Comparison of ENCODE assay signal across 9 cellular contexts in genomic region chr19:53254451-53255341, GRCh38. TPM values are rescaled to one million over a fixed set of nuclear protein-coding genes. Genes with fewer than 3 reads are reported as not detected.
A peak's percentile ranks its signal among the peaks of the same experiment; 100 is the strongest.
DNase-seq lines count a peak whose midpoint lies in the region; ATAC-seq, FAIRE-seq and TF ChIP-seq lines count a peak whose summit lies in the region.
"Had no signal": no experiment of that assay in that cellular context is flagged by ENCODE, and none has a peak within 500 bp of the region (broad histone marks: within the 10 kb centered on the region; RNA-seq: fewer than 3 reads in every experiment).

Gene ZNF677 (minus strand): TSS chr19:53254873. CDS start chr19:53251550, 3,323 bp downstream.

- H3K36me3 ChIP-seq in adipocyte (ENCODE audit: control insufficient read depth, insufficient read depth, low read length, severe bottlenecking), result peaks cover 31% of the 10 kb centered on the region
- peaks cover 0 to 36% (median 28%) of the 10 kb centered on the region in 9 donors for H3K36me3 ChIP-seq in heart left ventricle
- H3K36me3 ChIP-seq in pancreas, result peaks cover 0 to 21% (median 13%) of the 10 kb centered on the region in 3 donors

- peak in 1 of 2 donors; percentile 67 for TF ChIP-seq POLR2A in heart left ventricle (IDR thresholded peaks at IDR 0.05)

- H3K9ac ChIP-seq in adipocyte (ENCODE audit: low read length), result peak within 1 kb of the TSS; percentile 93

- ATAC-seq in heart left ventricle, result peak; percentile 100
- peak; percentile 99 to 100 (median 100) for ATAC-seq in pancreas
- no peak for ATAC-seq in HG02852 (IDR thresholded peaks at IDR 0.05; ENCODE audit: unreplicated experiment)

- H3K4me3 ChIP-seq in adipocyte (ENCODE audit: low read length), result peak within 1 kb of the TSS; percentile 97
- peak within 1 kb of the TSS; percentile 60 to 96 (median 86) for H3K4me3 ChIP-seq in heart left ventricle
- H3K4me3 ChIP-seq in pancreas, result peak within 1 kb of the TSS; percentile 70 to 83 (median 75)

- intact Hi-C loops in heart left ventricle (cut with DNase I), result loop anchor here in 6 of 10 donors (1.0 to 10.0 kb wide), 6 partner anchors 57 to 100 kb away; partner anchors contain the start of genes ZNF845 (in 3 of the 6), ZNF347 (in 1 of the 6) and ZNF665 (in 1 of the 6)
- intact Hi-C loops in pancreas (cut with DNase I), result no loop called here

- 1 to 3% (median 1%) methylated on average over 36 to 70 of the region's 70 CpGs for WGBS in heart left ventricle, 4 donors
- 2 to 3% methylated on average over 66 to 70 of the region's 70 CpGs for WGBS in pancreas, 2 donors

- H3K9me3 ChIP-seq in adipocyte (ENCODE audit: control insufficient read depth, low read length) (peaks cover 20% of the 10 kb centered on the region), heart left ventricle (peaks cover 0 to 66% (median 10%) of the 10 kb centered on the region in 12 donors), pancreas (peaks cover 0 to 3% (median 0%) of the 10 kb centered on the region in 4 donors)

- peak in 1 of 12 donors; percentile 8 for TF ChIP-seq CTCF in heart left ventricle (IDR thresholded peaks at IDR 0.05)
- no peak for TF ChIP-seq CTCF in pancreas (IDR thresholded peaks at IDR 0.05)

- H3K27me3 ChIP-seq in adipocyte (replicated peaks; ENCODE audit: control insufficient read depth, insufficient read depth, low read length) (no peaks in the 10 kb centered on the region), heart left ventricle (no peaks in the 10 kb centered on the region), pancreas (no peaks in the 10 kb centered on the region)

- peak within 1 kb of the TSS; percentile 69 to 92 (median 82) for H3K27ac ChIP-seq in heart left ventricle
- peak within 1 kb of the TSS; percentile 8 to 66 (median 34) for H3K27ac ChIP-seq in pancreas

- DNase-seq in GM19238 (ENCODE audit: insufficient read length, low spot score) (peak; percentile 42), SKM-1 treated with dmso at 0.1 percent for 144 hours (lab: John Stamatoyannopoulos, UW; ENCODE audit: unreplicated experiment) (peak; percentile 20), adipocyte (ENCODE audit: low read depth) (peak; percentile 88), heart left ventricle (peak; percentile 94 to 98 (median 97)), pancreas (peak; percentile 80 to 96 (median 88)), superior temporal gyrus (ENCODE audit: extremely low spot score) (peak; percentile 88), Kasumi-1 (lab: John Stamatoyannopoulos, UW) (no peak)

- H3K4me1 ChIP-seq in adipocyte (ENCODE audit: control insufficient read depth, insufficient read depth, low read length), result no peaks in the 10 kb centered on the region
- peaks cover 0 to 17% (median 6%) of the 10 kb centered on the region in 12 donors for H3K4me1 ChIP-seq in heart left ventricle
- H3K4me1 ChIP-seq in pancreas, result no peaks in the 10 kb centered on the region

- FAIRE-seq in pancreas (lab: Jason Lieb, UNC), result no peak
- FAIRE-seq: endometrium had no signal

RNA-seq across cellular contexts. Expression of gene ZNF677, which starts in this region (rescaled TPM):
- total RNA-seq in heart left ventricle, result 10 to 100 TPM; 10.3 to 27.8 (median 16.9) TPM
- 10 to 100 TPM; 12.8 to 14.6 TPM for polyA plus RNA-seq in heart left ventricle
- total RNA-seq in pancreas, result 1 to 10 TPM; 2.6 to 9.7 (median 5.0) TPM
- polyA plus RNA-seq in pancreas, result 1 to 10 TPM; 3.0 to 5.8 TPM

Comparison
In these comparisons a context has a peak if more than half of its experiments do, and no peak if none do; other contexts are left out.
1. DNase-seq: peak in GM19238 (single experiment), SKM-1 treated with dmso at 0.1 percent for 144 hours (single experiment), adipocyte (single experiment), heart left ventricle (5 of 5), pancreas (6 of 6) and superior temporal gyrus (single experiment); none in Kasumi-1 (0 of 2).
2. intact Hi-C loops: an anchor here in heart left ventricle (1.0 to 10.0 kb wide); none called in pancreas.
3. Peak in every context shown above with its lines, with median percentiles within 50 percentile points of each other: H3K4me3 ChIP-seq.